ENCODE assay signal across 19 cellular contexts in the genomic region with DNA sequence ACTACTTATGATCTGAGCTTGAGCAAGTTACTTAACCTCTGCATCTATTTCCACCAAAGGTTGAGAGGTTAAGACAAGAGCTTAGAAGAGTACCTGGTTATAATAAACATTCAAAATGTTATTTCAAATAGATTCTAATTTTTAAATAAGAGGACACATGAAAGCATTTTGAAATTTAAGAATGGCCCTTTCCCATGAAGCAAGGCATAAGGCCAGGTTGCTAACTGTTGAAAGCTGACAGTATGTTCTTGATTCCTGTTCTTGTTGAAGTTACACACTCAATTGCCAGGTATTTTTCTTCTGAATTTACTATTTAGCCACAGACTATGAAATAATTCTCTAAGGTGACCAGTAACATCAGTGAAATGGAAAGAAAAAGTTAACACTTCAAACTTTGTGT. TPM values are rescaled to one million over a fixed set of nuclear protein-coding genes. Genes with fewer than 3 reads are reported as not detected.
DNase-seq lines count a peak whose midpoint lies in the region; ATAC-seq and TF ChIP-seq lines count a peak whose summit lies in the region.
"Had no signal": no experiment of that assay in that cellular context is flagged by ENCODE, and none has a peak within 500 bp of the region (broad histone marks: within the 10 kb centered on the region; RNA-seq: fewer than 3 reads in every experiment).

No MANE protein-coding gene starts in this region.

- no peak for TF ChIP-seq CTCF in CD8-positive, alpha-beta T cell (IDR thresholded peaks at IDR 0.05)
- no peak for TF ChIP-seq CTCF in HEK293 (tag by site-specific recombination; IDR thresholded peaks at IDR 0.05)

- no peak overlapping the region for H3K4me2 ChIP-seq in mesenchymal stem cell (ENCODE audit: low read length, poor library complexity, severe bottlenecking)
- H3K4me2 ChIP-seq: BLaER1, SK-N-SH had no signal

- no peak overlapping the region for H4K91ac ChIP-seq in mesenchymal stem cell (ENCODE audit: low read length)

- intact Hi-C loops in CD8-positive, alpha-beta T cell (cut with DNase I, micrococcal nuclease) = no loop called here

- no peak overlapping the region for H2BK15ac ChIP-seq in mesenchymal stem cell (ENCODE audit: low read depth, poor library complexity, severe bottlenecking)

- no peak overlapping the region for H3K14ac ChIP-seq in mesenchymal stem cell (ENCODE audit: low read length in 2 of 2)

- H3K27me3 Mint-ChIP-seq in activated T-cell treated with anti-CD3 and anti-CD28 coated beads, Interleukin-2, amount 50 U/mL, for 24 hours = no peaks in the 10 kb centered on the region
- H3K27me3 Mint-ChIP-seq in CD8-positive, alpha-beta T cell (ENCODE audit: low read depth) = no peaks in the 10 kb centered on the region

- no peak overlapping the region for H3K23ac ChIP-seq in mesenchymal stem cell (ENCODE audit: low read length in 2 of 2)

- H3K4me1 Mint-ChIP-seq in activated T-cell treated with anti-CD3 and anti-CD28 coated beads, Interleukin-2, amount 50 U/mL, for 24 hours (ENCODE audit: low read depth) = peaks cover 67% of the 10 kb centered on the region
- peaks cover 40% of the 10 kb centered on the region for H3K4me1 Mint-ChIP-seq in CD8-positive, alpha-beta T cell (ENCODE audit: low read depth)

- no peaks in the 10 kb centered on the region for H3K27me3 ChIP-seq in CD8-positive, alpha-beta T cell (ENCODE audit: insufficient read depth, low read length)
- no peaks in the 10 kb centered on the region for H3K27me3 ChIP-seq in mesenchymal stem cell (ENCODE audit: control insufficient read depth in 1 of 2, insufficient read depth in 1 of 2, low read length in 2 of 2)
- H3K27me3 ChIP-seq: BLaER1 had no signal

- no peak overlapping the region for H3K27ac ChIP-seq in CD8-positive, alpha-beta T cell (ENCODE audit: low read depth, low read length)
- H3K27ac ChIP-seq in HEK293 (ENCODE audit: extremely low read depth, low read depth, low read length) (no peak overlapping the region), mesenchymal stem cell (ENCODE audit: low read length, poor library complexity, severe bottlenecking) (no peak overlapping the region)
- H3K27ac ChIP-seq: BLaER1 had no signal

- H3K18ac ChIP-seq in mesenchymal stem cell (ENCODE audit: low read depth in 1 of 2, low read length in 2 of 2) = no peak overlapping the region

- H3K4me3 Mint-ChIP-seq in activated T-cell treated with anti-CD3 and anti-CD28 coated beads, Interleukin-2, amount 50 U/mL, for 24 hours = no peak overlapping the region
- no peak overlapping the region for H3K4me3 Mint-ChIP-seq in CD8-positive, alpha-beta T cell

- H3K36me3 ChIP-seq in CD8-positive, alpha-beta T cell (ENCODE audit: insufficient read depth, low read length) = peaks cover 45% of the 10 kb centered on the region
- peaks cover 59 to 81% of the 10 kb centered on the region in 2 experiments for H3K36me3 ChIP-seq in HEK293 (ENCODE audit: control insufficient read depth in 2 of 2, insufficient read depth in 1 of 2, low read length in 2 of 2)
- peaks cover 31 to 83% of the 10 kb centered on the region in 2 experiments for H3K36me3 ChIP-seq in mesenchymal stem cell (ENCODE audit: control insufficient read depth in 1 of 2, insufficient read depth in 2 of 2, low read depth in 1 of 2, low read length in 2 of 2)

- no peak overlapping the region for H2AFZ ChIP-seq in mesenchymal stem cell (ENCODE audit: low read depth, low read length)

- H2BK120ac ChIP-seq in mesenchymal stem cell (ENCODE audit: low read depth, low read length) = no peak overlapping the region

- DNase-seq in activated T-cell treated with anti-CD3 and anti-CD28 coated beads, Interleukin-2, amount 50 U/mL, for 24 hours = no peak
- DNase-seq in activated T-cell treated with anti-CD3 and anti-CD28 coated beads, Interleukin-2, amount 50 U/mL, for 1 hour = no peak
- DNase-seq in CD8-positive, alpha-beta T cell = no peak
- DNase-seq in mesenchymal stem cell (no peak), NCI-H2029 treated with DMSO at 0.1 percent for 48 hours (lab: John Stamatoyannopoulos, UW) (no peak)
- DNase-seq: KBM-7, NCI-H1105 treated with DMSO at 0.1 percent for 48 hours, NCI-H187, NCI-H2227 treated with DMSO at 0.1 percent for 48 hours, NCI-H510A treated with DMSO at 0.1 percent for 48 hours, NCI-H82, SHP77, SK-N-SH had no signal

- H3K79me1 ChIP-seq in mesenchymal stem cell (replicated peaks; ENCODE audit: low read length, poor library complexity, severe bottlenecking) = peaks cover 7% of the 10 kb centered on the region

- no peak for ATAC-seq in CD8-positive, alpha-beta T cell
- ATAC-seq in GM18868 (IDR thresholded peaks at IDR 0.05; ENCODE audit: unreplicated experiment) (no peak), HG02763 (IDR thresholded peaks at IDR 0.05; ENCODE audit: unreplicated experiment) (no peak)
- ATAC-seq: HCT116 had no signal

- no peak overlapping the region for H3K4me3 ChIP-seq in CD8-positive, alpha-beta T cell (ENCODE audit: low read depth, low read length)
- H3K4me3 ChIP-seq in HEK293 (ENCODE audit: low read depth, low read length) = no peak overlapping the region
- H3K4me3 ChIP-seq in mesenchymal stem cell (ENCODE audit: insufficient read depth in 1 of 2, low read depth in 1 of 2, low read length in 2 of 2) = no peak overlapping the region
- H3K4me3 ChIP-seq: BLaER1 had no signal

- CTCF ChIA-PET in CD8-positive, alpha-beta T cell (lab: Charles Lee) = interaction anchor here (1.0 to 4.6 kb wide), 8 partner anchors 9 to 314 kb away, joined by 3 to 36 read pairs (median 4); no protein-coding TSS in a partner anchor
- CTCF ChIA-PET in HEK293 (lab: Yijun Ruan, JAX) = interaction anchor here (0.7 to 1.7 kb wide), 6 partner anchors 9 to 287 kb away, joined by 3 to 7 read pairs (median 3); no protein-coding TSS in a partner anchor

- POLR2A ChIA-PET in CD8-positive, alpha-beta T cell (lab: Charles Lee) = interaction anchor here (1.1 to 3.2 kb wide), 2 partner anchors 15 to 34 kb away, joined by 3 to 19 read pairs; partner anchors contain the start of gene C6orf62
- POLR2A ChIA-PET in HEK293 (lab: Yijun Ruan, JAX) = interaction anchor here (0.6 to 1.0 kb wide), 3 partner anchors 15 to 181 kb away, joined by 3 to 5 read pairs (median 3); no protein-coding TSS in a partner anchor

- H3K27ac Mint-ChIP-seq in activated T-cell treated with anti-CD3 and anti-CD28 coated beads, Interleukin-2, amount 50 U/mL, for 24 hours = peak overlapping the region; percentile 86
- H3K27ac Mint-ChIP-seq in CD8-positive, alpha-beta T cell = peak overlapping the region; percentile 85

- no peaks in the 10 kb centered on the region for H3K9me3 Mint-ChIP-seq in activated T-cell treated with anti-CD3 and anti-CD28 coated beads, Interleukin-2, amount 50 U/mL, for 24 hours
- H3K9me3 Mint-ChIP-seq in CD8-positive, alpha-beta T cell = no peaks in the 10 kb centered on the region

- no peak overlapping the region for H3K4ac ChIP-seq in mesenchymal stem cell (ENCODE audit: low read depth in 1 of 2, low read length in 2 of 2)

- H3K9me3 ChIP-seq in CD8-positive, alpha-beta T cell (ENCODE audit: low read length) = no peaks in the 10 kb centered on the region
- no peaks in the 10 kb centered on the region for H3K9me3 ChIP-seq in HEK293 (ENCODE audit: control insufficient read depth, insufficient read depth, low read depth, low read length)
- no peaks in the 10 kb centered on the region for H3K9me3 ChIP-seq in mesenchymal stem cell (ENCODE audit: control insufficient read depth, low read length)
- H3K9me3 ChIP-seq: BLaER1, SK-N-SH had no signal

- no peak overlapping the region for H2BK5ac ChIP-seq in mesenchymal stem cell (ENCODE audit: low read depth, low read length, poor library complexity, severe bottlenecking)

- H2AK5ac ChIP-seq in mesenchymal stem cell (ENCODE audit: low read length, severe bottlenecking) = no peak overlapping the region

- peak overlapping the region; percentile 34 for H3K9ac ChIP-seq in mesenchymal stem cell (ENCODE audit: low read length)
- H3K9ac ChIP-seq: BLaER1, SK-N-SH had no signal

- peaks cover 98% of the 10 kb centered on the region for H3K36me3 Mint-ChIP-seq in activated T-cell treated with anti-CD3 and anti-CD28 coated beads, Interleukin-2, amount 50 U/mL, for 24 hours (ENCODE audit: low read depth)
- H3K36me3 Mint-ChIP-seq in CD8-positive, alpha-beta T cell = peaks cover 77% of the 10 kb centered on the region

- no peak overlapping the region for H4K8ac ChIP-seq in mesenchymal stem cell (ENCODE audit: low read length)

- no peaks in the 10 kb centered on the region for H3K4me1 ChIP-seq in CD8-positive, alpha-beta T cell (ENCODE audit: insufficient read depth, low read length)
- H3K4me1 ChIP-seq in HEK293 (ENCODE audit: control insufficient read depth, insufficient read depth, low read length) = no peaks in the 10 kb centered on the region; the same call in 1 of the 2 replicates
- peaks cover 2% of the 10 kb centered on the region for H3K4me1 ChIP-seq in mesenchymal stem cell (ENCODE audit: control insufficient read depth, insufficient read depth, low read depth, low read length)
- H3K4me1 ChIP-seq: BLaER1 had no signal

- no peak overlapping the region for H2BK12ac ChIP-seq in mesenchymal stem cell (ENCODE audit: low read length in 2 of 2)

TF ChIP-seq in HEK293, 187 proteins besides CTCF, POLR2A, EP300 and RAD21 (continues in another document):
- TF ChIP-seq FEZF1 (tag by site-specific recombination; IDR thresholded peaks at IDR 0.05) (no peak), SP3 (tag by site-specific recombination; IDR thresholded peaks at IDR 0.05) (no peak), PRDM1 (tag by site-specific recombination; IDR thresholded peaks at IDR 0.05) (0 out of 2 replicates have a peak, but pooled peaks have one; percentile 58), KLF9 (tag by site-specific recombination; IDR thresholded peaks at IDR 0.05; ENCODE audit: low read depth) (no peak)
- TF ChIP-seq, protein P1, sequence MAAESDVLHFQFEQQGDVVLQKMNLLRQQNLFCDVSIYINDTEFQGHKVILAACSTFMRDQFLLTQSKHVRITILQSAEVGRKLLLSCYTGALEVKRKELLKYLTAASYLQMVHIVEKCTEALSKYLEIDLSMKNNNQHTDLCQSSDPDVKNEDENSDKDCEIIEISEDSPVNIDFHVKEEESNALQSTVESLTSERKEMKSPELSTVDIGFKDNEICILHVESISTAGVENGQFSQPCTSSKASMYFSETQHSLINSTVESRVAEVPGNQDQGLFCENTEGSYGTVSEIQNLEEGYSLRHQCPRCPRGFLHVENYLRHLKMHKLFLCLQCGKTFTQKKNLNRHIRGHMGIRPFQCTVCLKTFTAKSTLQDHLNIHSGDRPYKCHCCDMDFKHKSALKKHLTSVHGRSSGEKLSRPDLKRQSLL (tag by site-specific recombination; IDR thresholded peaks at IDR 0.05) = no peak

RNA-seq across cellular contexts. Expression of gene C6orf62, which starts 14.5 kb away (rescaled TPM):
- total RNA-seq in CD8-positive, alpha-beta T cell = 100 to 1,000 TPM; 116 TPM
- polyA plus RNA-seq in mesenchymal stem cell (2013, experiment 1 of 2) = 74.6 TPM
- 75.9 TPM for polyA plus RNA-seq in mesenchymal stem cell (2013, experiment 2 of 2)

RNA-seq across cellular contexts. Expression of gene ACOT13, which starts 37.6 kb away (rescaled TPM):
- total RNA-seq in CD8-positive, alpha-beta T cell = 1 to 10 TPM; 1.2 to 2.3 TPM
- polyA plus RNA-seq in mesenchymal stem cell (2013, experiment 1 of 2) = 41.0 TPM
- 44.4 TPM for polyA plus RNA-seq in mesenchymal stem cell (2013, experiment 2 of 2)

RNA-seq across cellular contexts. Expression of gene TDP2, which starts 37.8 kb away (rescaled TPM):
- 10 to 100 TPM; 60.7 to 63.4 TPM for total RNA-seq in CD8-positive, alpha-beta T cell
- polyA plus RNA-seq in mesenchymal stem cell (2013, experiment 1 of 2) = 27.2 TPM
- polyA plus RNA-seq in mesenchymal stem cell (2013, experiment 2 of 2) = 27.8 TPM

RNA-seq across cellular contexts. Expression of gene KIAA0319, which starts 58.5 kb away (rescaled TPM):
- not detected for total RNA-seq in CD8-positive, alpha-beta T cell
- 0.03 TPM for polyA plus RNA-seq in mesenchymal stem cell (2013, experiment 1 of 2)
- polyA plus RNA-seq in mesenchymal stem cell (2013, experiment 2 of 2) = 0.03 TPM
- total RNA-seq: RPMI7951 had no signal
